ENCODE assay signal across 1 cellular context in the genomic region with DNA sequence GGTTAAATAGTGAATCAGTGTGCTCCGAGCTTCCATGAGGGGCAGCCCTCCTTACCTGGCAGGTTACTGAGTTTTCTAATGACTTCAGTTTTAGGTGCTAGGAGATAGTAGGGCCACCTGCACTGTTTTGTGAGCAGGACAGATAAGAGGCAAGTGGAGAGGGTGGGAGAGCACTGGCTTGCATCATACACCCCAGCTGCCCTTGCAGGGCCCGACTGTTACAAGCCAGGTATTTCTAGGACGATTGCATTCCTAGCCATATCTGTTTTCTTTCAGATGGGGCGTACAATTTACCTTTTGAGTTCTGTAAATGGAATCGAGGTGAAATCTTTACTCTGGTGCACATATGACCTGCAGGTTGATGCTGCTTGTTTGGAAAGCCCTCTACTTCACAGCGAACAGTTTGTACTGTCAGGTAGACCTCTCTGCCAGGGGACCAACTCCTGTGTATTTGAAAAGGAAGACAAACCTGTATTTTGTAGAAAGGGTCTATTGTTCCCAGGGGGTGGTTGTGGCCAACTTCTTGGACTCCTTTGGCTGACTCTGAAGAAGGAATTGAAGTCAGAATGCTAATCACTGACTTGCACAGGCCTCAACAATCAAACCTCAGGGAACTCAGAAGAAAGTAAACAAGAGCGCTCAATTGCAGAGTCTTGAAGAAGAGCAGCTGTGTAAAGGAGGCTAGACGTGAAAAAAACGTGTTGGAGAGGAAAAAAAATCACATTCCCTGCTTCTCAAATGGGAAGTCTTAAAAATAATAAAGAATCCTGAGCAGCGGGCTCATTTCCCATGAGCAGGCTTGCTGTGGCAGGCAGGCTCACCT.
A peak's percentile ranks its signal among the peaks of the same experiment; 100 is the strongest.
TF ChIP-seq lines count a peak whose summit lies in the region.

No MANE protein-coding gene starts in this region.

TF ChIP-seq in HepG2, 621 proteins besides CTCF, POLR2A, EP300 and RAD21 (continued from another document and continues in another):
- TF ChIP-seq, protein P1, sequence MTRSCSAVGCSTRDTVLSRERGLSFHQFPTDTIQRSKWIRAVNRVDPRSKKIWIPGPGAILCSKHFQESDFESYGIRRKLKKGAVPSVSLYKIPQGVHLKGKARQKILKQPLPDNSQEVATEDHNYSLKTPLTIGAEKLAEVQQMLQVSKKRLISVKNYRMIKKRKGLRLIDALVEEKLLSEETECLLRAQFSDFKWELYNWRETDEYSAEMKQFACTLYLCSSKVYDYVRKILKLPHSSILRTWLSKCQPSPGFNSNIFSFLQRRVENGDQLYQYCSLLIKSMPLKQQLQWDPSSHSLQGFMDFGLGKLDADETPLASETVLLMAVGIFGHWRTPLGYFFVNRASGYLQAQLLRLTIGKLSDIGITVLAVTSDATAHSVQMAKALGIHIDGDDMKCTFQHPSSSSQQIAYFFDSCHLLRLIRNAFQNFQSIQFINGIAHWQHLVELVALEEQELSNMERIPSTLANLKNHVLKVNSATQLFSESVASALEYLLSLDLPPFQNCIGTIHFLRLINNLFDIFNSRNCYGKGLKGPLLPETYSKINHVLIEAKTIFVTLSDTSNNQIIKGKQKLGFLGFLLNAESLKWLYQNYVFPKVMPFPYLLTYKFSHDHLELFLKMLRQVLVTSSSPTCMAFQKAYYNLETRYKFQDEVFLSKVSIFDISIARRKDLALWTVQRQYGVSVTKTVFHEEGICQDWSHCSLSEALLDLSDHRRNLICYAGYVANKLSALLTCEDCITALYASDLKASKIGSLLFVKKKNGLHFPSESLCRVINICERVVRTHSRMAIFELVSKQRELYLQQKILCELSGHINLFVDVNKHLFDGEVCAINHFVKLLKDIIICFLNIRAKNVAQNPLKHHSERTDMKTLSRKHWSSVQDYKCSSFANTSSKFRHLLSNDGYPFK (CRISPR knock-in tag; IDR thresholded peaks at IDR 0.05; ENCODE audit: borderline replicate concordance) = no peak
- TF ChIP-seq, protein P2, sequence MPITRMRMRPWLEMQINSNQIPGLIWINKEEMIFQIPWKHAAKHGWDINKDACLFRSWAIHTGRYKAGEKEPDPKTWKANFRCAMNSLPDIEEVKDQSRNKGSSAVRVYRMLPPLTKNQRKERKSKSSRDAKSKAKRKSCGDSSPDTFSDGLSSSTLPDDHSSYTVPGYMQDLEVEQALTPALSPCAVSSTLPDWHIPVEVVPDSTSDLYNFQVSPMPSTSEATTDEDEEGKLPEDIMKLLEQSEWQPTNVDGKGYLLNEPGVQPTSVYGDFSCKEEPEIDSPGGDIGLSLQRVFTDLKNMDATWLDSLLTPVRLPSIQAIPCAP (CRISPR knock-in tag; IDR thresholded peaks at IDR 0.05; ENCODE audit: low read depth) = no peak
- no peak for TF ChIP-seq CC2D1A (CRISPR knock-in tag; IDR thresholded peaks at IDR 0.05)
- TF ChIP-seq TEAD3 (CRISPR knock-in tag; optimal IDR thresholded peaks at IDR 0.05; ENCODE audit: borderline replicate concordance) = peak; percentile 35
- TF ChIP-seq, protein P3, sequence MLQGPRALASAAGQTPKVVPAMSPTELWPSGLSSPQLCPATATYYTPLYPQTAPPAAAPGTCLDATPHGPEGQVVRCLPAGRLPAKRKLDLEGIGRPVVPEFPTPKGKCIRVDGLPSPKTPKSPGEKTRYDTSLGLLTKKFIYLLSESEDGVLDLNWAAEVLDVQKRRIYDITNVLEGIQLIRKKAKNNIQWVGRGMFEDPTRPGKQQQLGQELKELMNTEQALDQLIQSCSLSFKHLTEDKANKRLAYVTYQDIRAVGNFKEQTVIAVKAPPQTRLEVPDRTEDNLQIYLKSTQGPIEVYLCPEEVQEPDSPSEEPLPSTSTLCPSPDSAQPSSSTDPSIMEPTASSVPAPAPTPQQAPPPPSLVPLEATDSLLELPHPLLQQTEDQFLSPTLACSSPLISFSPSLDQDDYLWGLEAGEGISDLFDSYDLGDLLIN (CRISPR knock-in tag; IDR thresholded peaks at IDR 0.05; ENCODE audit: borderline replicate concordance) = no peak
- TF ChIP-seq ZFX (CRISPR knock-in tag; IDR thresholded peaks at IDR 0.05; ENCODE audit: low read depth) = no peak
- no peak for TF ChIP-seq KDM5B (CRISPR knock-in tag; IDR thresholded peaks at IDR 0.05; ENCODE audit: borderline replicate concordance)
- TF ChIP-seq MAZ (IDR thresholded peaks at IDR 0.05; ENCODE audit: borderline replicate concordance, low read depth, low read length) = no peak
- 0 out of 2 replicates have a peak, but pooled peaks have one; percentile 29 for TF ChIP-seq MAZ (CRISPR knock-in tag; IDR thresholded peaks at IDR 0.05; ENCODE audit: low read depth)
- no peak for TF ChIP-seq SOX13 (IDR thresholded peaks at IDR 0.05)
- TF ChIP-seq SOX13 (CRISPR knock-in tag; conservative IDR thresholded peaks at IDR 0.05 in 1 of 2, IDR thresholded peaks at IDR 0.05 in 1 of 2) = peak in 1 of 2 experiments; percentile 13; a peak in 1 of 4 replicates
- TF ChIP-seq CEBPG (CRISPR knock-in tag; IDR thresholded peaks at IDR 0.05) = peak; percentile 82
- TF ChIP-seq, protein P4, sequence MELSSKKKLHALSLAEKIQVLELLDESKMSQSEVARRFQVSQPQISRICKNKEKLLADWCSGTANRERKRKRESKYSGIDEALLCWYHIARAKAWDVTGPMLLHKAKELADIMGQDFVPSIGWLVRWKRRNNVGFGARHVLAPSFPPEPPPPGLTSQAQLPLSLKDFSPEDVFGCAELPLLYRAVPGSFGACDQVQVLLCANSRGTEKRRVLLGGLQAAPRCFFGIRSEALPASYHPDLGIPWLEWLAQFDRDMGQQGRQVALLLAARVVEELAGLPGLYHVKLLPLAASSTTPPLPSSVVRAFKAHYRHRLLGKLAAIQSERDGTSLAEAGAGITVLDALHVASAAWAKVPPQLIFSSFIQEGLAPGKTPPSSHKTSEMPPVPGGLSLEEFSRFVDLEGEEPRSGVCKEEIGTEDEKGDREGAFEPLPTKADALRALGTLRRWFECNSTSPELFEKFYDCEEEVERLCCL (CRISPR knock-in tag; IDR thresholded peaks at IDR 0.05; ENCODE audit: borderline replicate concordance) = no peak
- TF ChIP-seq ELF4 (CRISPR knock-in tag; IDR thresholded peaks at IDR 0.05; ENCODE audit: borderline replicate concordance) = no peak
- peak; percentile 39; the same call in 1 of the 2 replicates for TF ChIP-seq PHF21A (CRISPR knock-in tag; IDR thresholded peaks at IDR 0.05)
- TF ChIP-seq KMT2B (CRISPR knock-in tag; IDR thresholded peaks at IDR 0.05) = no peak
- TF ChIP-seq, protein P5, sequence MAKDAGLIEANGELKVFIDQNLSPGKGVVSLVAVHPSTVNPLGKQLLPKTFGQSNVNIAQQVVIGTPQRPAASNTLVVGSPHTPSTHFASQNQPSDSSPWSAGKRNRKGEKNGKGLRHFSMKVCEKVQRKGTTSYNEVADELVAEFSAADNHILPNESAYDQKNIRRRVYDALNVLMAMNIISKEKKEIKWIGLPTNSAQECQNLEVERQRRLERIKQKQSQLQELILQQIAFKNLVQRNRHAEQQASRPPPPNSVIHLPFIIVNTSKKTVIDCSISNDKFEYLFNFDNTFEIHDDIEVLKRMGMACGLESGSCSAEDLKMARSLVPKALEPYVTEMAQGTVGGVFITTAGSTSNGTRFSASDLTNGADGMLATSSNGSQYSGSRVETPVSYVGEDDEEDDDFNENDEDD (CRISPR knock-in tag; IDR thresholded peaks at IDR 0.05; ENCODE audit: borderline replicate concordance) = no peak
- TF ChIP-seq SOX6 (IDR thresholded peaks at IDR 0.05) = no peak
- TF ChIP-seq SOX6 (CRISPR knock-in tag; IDR thresholded peaks at IDR 0.05) = peak; percentile 69
- no peak for TF ChIP-seq ZSCAN25 (CRISPR knock-in tag; IDR thresholded peaks at IDR 0.05)
- TF ChIP-seq, protein P6, sequence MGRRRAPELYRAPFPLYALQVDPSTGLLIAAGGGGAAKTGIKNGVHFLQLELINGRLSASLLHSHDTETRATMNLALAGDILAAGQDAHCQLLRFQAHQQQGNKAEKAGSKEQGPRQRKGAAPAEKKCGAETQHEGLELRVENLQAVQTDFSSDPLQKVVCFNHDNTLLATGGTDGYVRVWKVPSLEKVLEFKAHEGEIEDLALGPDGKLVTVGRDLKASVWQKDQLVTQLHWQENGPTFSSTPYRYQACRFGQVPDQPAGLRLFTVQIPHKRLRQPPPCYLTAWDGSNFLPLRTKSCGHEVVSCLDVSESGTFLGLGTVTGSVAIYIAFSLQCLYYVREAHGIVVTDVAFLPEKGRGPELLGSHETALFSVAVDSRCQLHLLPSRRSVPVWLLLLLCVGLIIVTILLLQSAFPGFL (CRISPR knock-in tag; IDR thresholded peaks at IDR 0.05) = no peak
- peak; percentile 58; the same call in 1 of the 2 replicates for TF ChIP-seq CEBPB (IDR thresholded peaks at IDR 0.05; ENCODE audit: borderline replicate concordance, low read depth, low read length)
- TF ChIP-seq MZF1 (CRISPR knock-in tag; IDR thresholded peaks at IDR 0.05; ENCODE audit: borderline replicate concordance) = no peak
- TF ChIP-seq ZNF296 (CRISPR knock-in tag; conservative IDR thresholded peaks at IDR 0.05) = no peak
- TF ChIP-seq, protein P7, sequence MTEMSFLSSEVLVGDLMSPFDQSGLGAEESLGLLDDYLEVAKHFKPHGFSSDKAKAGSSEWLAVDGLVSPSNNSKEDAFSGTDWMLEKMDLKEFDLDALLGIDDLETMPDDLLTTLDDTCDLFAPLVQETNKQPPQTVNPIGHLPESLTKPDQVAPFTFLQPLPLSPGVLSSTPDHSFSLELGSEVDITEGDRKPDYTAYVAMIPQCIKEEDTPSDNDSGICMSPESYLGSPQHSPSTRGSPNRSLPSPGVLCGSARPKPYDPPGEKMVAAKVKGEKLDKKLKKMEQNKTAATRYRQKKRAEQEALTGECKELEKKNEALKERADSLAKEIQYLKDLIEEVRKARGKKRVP (CRISPR knock-in tag; IDR thresholded peaks at IDR 0.05) = peak in 1 of 2 experiments; percentile 87; a peak in 2 of 4 replicates
- TF ChIP-seq POLR2AphosphoS2 (IDR thresholded peaks at IDR 0.05; ENCODE audit: low read depth, low read length) = no peak
- TF ChIP-seq, protein P8, sequence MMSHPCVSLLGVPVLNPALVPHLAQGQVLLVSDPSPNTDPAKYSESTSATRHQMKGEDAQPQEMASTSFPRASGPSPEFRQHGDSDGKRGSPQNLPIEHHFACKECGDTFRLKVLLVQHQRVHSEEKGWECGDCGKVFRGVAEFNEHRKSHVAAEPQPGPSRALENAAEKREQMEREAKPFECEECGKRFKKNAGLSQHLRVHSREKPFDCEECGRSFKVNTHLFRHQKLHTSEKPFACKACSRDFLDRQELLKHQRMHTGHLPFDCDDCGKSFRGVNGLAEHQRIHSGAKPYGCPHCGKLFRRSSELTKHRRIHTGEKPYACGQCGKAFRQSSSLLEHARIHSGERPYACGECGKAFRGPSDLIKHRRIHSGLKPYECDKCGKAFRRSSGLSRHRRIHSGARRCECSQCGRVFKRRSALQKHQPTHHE (CRISPR knock-in tag; IDR thresholded peaks at IDR 0.05; ENCODE audit: borderline replicate concordance) = no peak
- peak; percentile 47; the same call in 1 of the 2 replicates for TF ChIP-seq SALL1 (CRISPR knock-in tag; IDR thresholded peaks at IDR 0.05)
- TF ChIP-seq SP2 (CRISPR knock-in tag; IDR thresholded peaks at IDR 0.05) = no peak
- TF ChIP-seq, protein P9, sequence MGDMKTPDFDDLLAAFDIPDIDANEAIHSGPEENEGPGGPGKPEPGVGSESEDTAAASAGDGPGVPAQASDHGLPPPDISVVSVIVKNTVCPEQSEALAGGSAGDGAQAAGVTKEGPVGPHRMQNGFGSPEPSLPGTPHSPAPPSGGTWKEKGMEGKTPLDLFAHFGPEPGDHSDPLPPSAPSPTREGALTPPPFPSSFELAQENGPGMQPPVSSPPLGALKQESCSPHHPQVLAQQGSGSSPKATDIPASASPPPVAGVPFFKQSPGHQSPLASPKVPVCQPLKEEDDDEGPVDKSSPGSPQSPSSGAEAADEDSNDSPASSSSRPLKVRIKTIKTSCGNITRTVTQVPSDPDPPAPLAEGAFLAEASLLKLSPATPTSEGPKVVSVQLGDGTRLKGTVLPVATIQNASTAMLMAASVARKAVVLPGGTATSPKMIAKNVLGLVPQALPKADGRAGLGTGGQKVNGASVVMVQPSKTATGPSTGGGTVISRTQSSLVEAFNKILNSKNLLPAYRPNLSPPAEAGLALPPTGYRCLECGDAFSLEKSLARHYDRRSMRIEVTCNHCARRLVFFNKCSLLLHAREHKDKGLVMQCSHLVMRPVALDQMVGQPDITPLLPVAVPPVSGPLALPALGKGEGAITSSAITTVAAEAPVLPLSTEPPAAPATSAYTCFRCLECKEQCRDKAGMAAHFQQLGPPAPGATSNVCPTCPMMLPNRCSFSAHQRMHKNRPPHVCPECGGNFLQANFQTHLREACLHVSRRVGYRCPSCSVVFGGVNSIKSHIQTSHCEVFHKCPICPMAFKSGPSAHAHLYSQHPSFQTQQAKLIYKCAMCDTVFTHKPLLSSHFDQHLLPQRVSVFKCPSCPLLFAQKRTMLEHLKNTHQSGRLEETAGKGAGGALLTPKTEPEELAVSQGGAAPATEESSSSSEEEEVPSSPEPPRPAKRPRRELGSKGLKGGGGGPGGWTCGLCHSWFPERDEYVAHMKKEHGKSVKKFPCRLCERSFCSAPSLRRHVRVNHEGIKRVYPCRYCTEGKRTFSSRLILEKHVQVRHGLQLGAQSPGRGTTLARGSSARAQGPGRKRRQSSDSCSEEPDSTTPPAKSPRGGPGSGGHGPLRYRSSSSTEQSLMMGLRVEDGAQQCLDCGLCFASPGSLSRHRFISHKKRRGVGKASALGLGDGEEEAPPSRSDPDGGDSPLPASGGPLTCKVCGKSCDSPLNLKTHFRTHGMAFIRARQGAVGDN (CRISPR knock-in tag; IDR thresholded peaks at IDR 0.05) = no peak
- TF ChIP-seq ZNF605 (CRISPR knock-in tag; IDR thresholded peaks at IDR 0.05) = no peak
- no peak for TF ChIP-seq ZNF841 (CRISPR knock-in tag; IDR thresholded peaks at IDR 0.05; ENCODE audit: borderline replicate concordance)
- TF ChIP-seq GATAD2A (CRISPR knock-in tag; IDR thresholded peaks at IDR 0.05) = peak; percentile 43; the same call in 1 of the 2 replicates
- peak; percentile 88 for TF ChIP-seq BCL6 (CRISPR knock-in tag; IDR thresholded peaks at IDR 0.05)
- no peak for TF ChIP-seq ZNF484 (CRISPR knock-in tag; IDR thresholded peaks at IDR 0.05; ENCODE audit: borderline replicate concordance, low read depth)
- no peak for TF ChIP-seq ZNF629 (CRISPR knock-in tag; conservative IDR thresholded peaks at IDR 0.05)
- TF ChIP-seq TBP (CRISPR knock-in tag; IDR thresholded peaks at IDR 0.05) = no peak
- TF ChIP-seq, protein P10, sequence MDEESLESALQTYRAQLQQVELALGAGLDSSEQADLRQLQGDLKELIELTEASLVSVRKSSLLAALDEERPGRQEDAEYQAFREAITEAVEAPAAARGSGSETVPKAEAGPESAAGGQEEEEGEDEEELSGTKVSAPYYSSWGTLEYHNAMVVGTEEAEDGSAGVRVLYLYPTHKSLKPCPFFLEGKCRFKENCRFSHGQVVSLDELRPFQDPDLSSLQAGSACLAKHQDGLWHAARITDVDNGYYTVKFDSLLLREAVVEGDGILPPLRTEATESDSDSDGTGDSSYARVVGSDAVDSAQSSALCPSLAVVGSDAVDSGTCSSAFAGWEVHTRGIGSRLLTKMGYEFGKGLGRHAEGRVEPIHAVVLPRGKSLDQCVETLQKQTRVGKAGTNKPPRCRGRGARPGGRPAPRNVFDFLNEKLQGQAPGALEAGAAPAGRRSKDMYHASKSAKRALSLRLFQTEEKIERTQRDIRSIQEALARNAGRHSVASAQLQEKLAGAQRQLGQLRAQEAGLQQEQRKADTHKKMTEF (CRISPR knock-in tag; IDR thresholded peaks at IDR 0.05) = 0 out of 2 replicates have a peak, but pooled peaks have one; percentile 29
